ENCODE assay signal across 29 cellular contexts in genomic region chr5:135162661-135163265, GRCh38.
DNase-seq lines count a peak whose midpoint lies in the region; ATAC-seq and TF ChIP-seq lines count a peak whose summit lies in the region.
"Had no signal": no experiment of that assay in that cellular context is flagged by ENCODE, and none has a peak within 500 bp of the region (broad histone marks: within the 10 kb centered on the region; RNA-seq: fewer than 3 reads in every experiment).

No MANE protein-coding gene starts in this region.

- H3K4me3 ChIP-seq in BJ (ENCODE audit: low read depth, low read length) = no peak overlapping the region
- no peak overlapping the region for H3K4me3 ChIP-seq in HFF-Myc (replicated peaks; ENCODE audit: low read depth, low read length)
- no peak overlapping the region for H3K4me3 ChIP-seq in colonic mucosa
- no peak overlapping the region for H3K4me3 ChIP-seq in neural progenitor cell
- H3K4me3 ChIP-seq: cardiac muscle cell, dorsolateral prefrontal cortex, MG63, SJSA1, tibial artery had no signal

- peaks cover 9% of the 10 kb centered on the region for H3K27me3 Mint-ChIP-seq in neural progenitor cell (ENCODE audit: insufficient read depth, low read depth)

- peaks cover 3% of the 10 kb centered on the region for H3K4me1 Mint-ChIP-seq in neural progenitor cell
- H3K4me1 Mint-ChIP-seq: naive thymus-derived CD8-positive, alpha-beta T cell had no signal

- no peak overlapping the region for H3K4me3 Mint-ChIP-seq in neural progenitor cell
- H3K4me3 Mint-ChIP-seq: activated CD8-positive, alpha-beta T cell treated with anti-CD3 and anti-CD28 coated beads for 36 hours; naive thymus-derived CD8-positive, alpha-beta T cell had no signal

- H3K36me3 Mint-ChIP-seq in neural progenitor cell = no peaks in the 10 kb centered on the region

- TF ChIP-seq CTCF in BJ (IDR thresholded peaks at IDR 0.05; ENCODE audit: insufficient read depth, low read depth, low read length) (peak; percentile 19; the same call in 1 of the 2 replicates), HFF-Myc (IDR thresholded peaks at IDR 0.05; ENCODE audit: low read depth, low read length, missing control alignments) (peak; percentile 18), colonic mucosa (IDR thresholded peaks at IDR 0.05) (peak; percentile 11), neural progenitor cell (IDR thresholded peaks at IDR 0.05) (peak; percentile 15), GM20000 (IDR thresholded peaks at IDR 0.05; ENCODE audit: extremely low read depth, missing control alignments) (no peak)

- DNase-seq in BJ (ENCODE audit: low read depth) (no peak), HFF-Myc (ENCODE audit: extremely low read depth, low read depth) (no peak), colonic mucosa (no peak), neural progenitor cell (ENCODE audit: low spot score) (no peak), GM20000 (ENCODE audit: low spot score) (no peak)
- DNase-seq in effector CD4-positive, alpha-beta T cell = no peak
- DNase-seq: activated CD4-positive, CD25-positive, alpha-beta regulatory T cell; activated CD8-positive, alpha-beta T cell treated with anti-CD3 and anti-CD28 coated beads for 36 hours; activated naive CD4-positive, alpha-beta T cell; activated T-cell treated with anti-CD3 and anti-CD28 coated beads, Interleukin-2, amount 50 U/mL, for 1 hour; AML-193; amniotic stem cell; Calu3; dorsolateral prefrontal cortex; kidney glomerular epithelial cell; mammary epithelial cell; MG63; naive thymus-derived CD8-positive, alpha-beta T cell; NCI-H1436; NCI-H2171 treated with DMSO at 0.1 percent for 48 hours; NCI-H748 treated with DMSO at 0.1 percent for 48 hours; stimulated activated CD4-positive, alpha-beta T cell treated with anti-CD3 and anti-CD28 coated beads, Interleukin-2, amount 100 ng/mL, for 24 hours; stimulated activated naive CD4-positive, alpha-beta T cell treated with Interleukin-2 at 50 U/mL for 16 hours; tibial artery had no signal

- H3K27ac Mint-ChIP-seq in neural progenitor cell = no peak overlapping the region
- H3K27ac Mint-ChIP-seq: activated CD8-positive, alpha-beta T cell treated with anti-CD3 and anti-CD28 coated beads for 36 hours; naive thymus-derived CD8-positive, alpha-beta T cell had no signal

- intact Hi-C loops in colonic mucosa (cut with DNase I) = no loop called here

- peaks cover 24% of the 10 kb centered on the region for H3K9me3 Mint-ChIP-seq in neural progenitor cell

- ATAC-seq in HG03439 (IDR thresholded peaks at IDR 0.05; ENCODE audit: unreplicated experiment) (no peak), HG03196 (IDR thresholded peaks at IDR 0.05; ENCODE audit: unreplicated experiment) (no peak)
- ATAC-seq: activated CD8-positive, alpha-beta T cell treated with anti-CD3 and anti-CD28 coated beads for 36 hours; naive thymus-derived CD8-positive, alpha-beta T cell had no signal

- H3K9ac ChIP-seq in colonic mucosa (ENCODE audit: low read depth in 2 of 2, low read length in 2 of 2) (no peak overlapping the region), neural progenitor cell (no peak overlapping the region)

- H3K36me3 ChIP-seq in BJ (ENCODE audit: control insufficient read depth, insufficient read depth, low read length) (no peaks in the 10 kb centered on the region), colonic mucosa (no peaks in the 10 kb centered on the region), neural progenitor cell (no peaks in the 10 kb centered on the region)
- H3K36me3 ChIP-seq: cardiac muscle cell, MG63, SJSA1, tibial artery had no signal

- H3K4me2 ChIP-seq in neural progenitor cell = no peak overlapping the region

- H3K27me3 ChIP-seq in BJ (ENCODE audit: control insufficient read depth, insufficient read depth, low read length) (peaks cover 10% of the 10 kb centered on the region), colonic mucosa (no peaks in the 10 kb centered on the region), neural progenitor cell (peaks cover 89% of the 10 kb centered on the region)
- H3K27me3 ChIP-seq: MG63 had no signal

- H2AFZ ChIP-seq in neural progenitor cell (replicated peaks) = no peak overlapping the region

- no peaks in the 10 kb centered on the region for H4K20me1 ChIP-seq in neural progenitor cell (ENCODE audit: low read depth)

- H3K79me2 ChIP-seq in neural progenitor cell (ENCODE audit: low read depth) = no peaks in the 10 kb centered on the region

- CTCF ChIA-PET in BJ (lab: Yijun Ruan, JAX) = interaction anchor here (0.6 to 1.3 kb wide), 3 partner anchors 23 to 183 kb away, joined by 3 to 5 read pairs (median 4); no protein-coding TSS in a partner anchor

- H3K9me3 ChIP-seq in colonic mucosa (no peaks in the 10 kb centered on the region), neural progenitor cell (ENCODE audit: low read depth) (no peaks in the 10 kb centered on the region)
- H3K9me3 ChIP-seq: SJSA1 had no signal

- H3K4me1 ChIP-seq in colonic mucosa (no peaks in the 10 kb centered on the region), neural progenitor cell (no peaks in the 10 kb centered on the region)
- H3K4me1 ChIP-seq: SJSA1, tibial artery had no signal

- POLR2A ChIA-PET in BJ (lab: Charles Lee) = no interaction called here

- no peaks in the 10 kb centered on the region for H3F3A ChIP-seq in neural progenitor cell (ENCODE audit: low read depth)

- H3K27ac ChIP-seq in colonic mucosa (no peak overlapping the region), neural progenitor cell (no peak overlapping the region)
- H3K27ac ChIP-seq: cardiac muscle cell, dorsolateral prefrontal cortex, HL-60, SJSA1, tibial artery had no signal
